ENCODE assay signal across 8 cellular contexts in the genomic region with DNA sequence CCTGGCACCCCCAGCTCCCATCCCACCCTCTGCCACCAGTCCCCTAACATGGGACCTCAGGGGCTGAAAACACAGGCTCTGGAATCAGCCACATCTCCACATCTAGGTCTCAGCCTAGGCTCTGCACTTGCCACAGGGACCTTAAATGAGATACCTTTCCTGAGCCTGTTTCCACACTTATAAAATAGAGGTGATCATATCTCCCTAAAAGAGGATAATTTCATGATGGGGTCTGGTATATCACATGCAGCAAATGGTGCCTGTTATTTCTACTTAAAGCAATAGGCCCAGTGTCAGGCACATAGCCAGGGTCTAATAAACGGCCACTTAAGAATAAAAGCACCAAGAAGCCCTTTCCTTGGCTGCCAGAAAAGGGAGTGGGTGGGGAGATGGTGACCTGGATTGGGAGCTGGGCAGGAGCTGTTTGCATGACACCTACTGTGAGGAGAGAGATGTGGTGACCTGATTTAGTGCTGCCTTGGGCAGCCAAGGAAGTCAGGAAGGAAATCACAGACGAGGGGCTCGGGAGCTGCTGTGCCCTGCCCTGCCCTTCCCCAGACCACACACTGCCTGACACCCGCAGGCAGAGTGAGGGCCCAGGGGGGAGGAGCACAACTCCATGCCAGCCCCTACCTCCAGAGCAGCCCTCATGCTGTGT.
DNase-seq lines count a peak whose midpoint lies in the region; ATAC-seq and TF ChIP-seq lines count a peak whose summit lies in the region.

No MANE protein-coding gene starts in this region.

- H3K27ac Mint-ChIP-seq in Caco-2 (ENCODE audit: unreplicated experiment), result peak overlapping the region; percentile 18
- peak overlapping the region; percentile 84 to 88 for H3K27ac Mint-ChIP-seq in natural killer cell treated with Interleukin-12 subunit alpha and Interleukin-12 subunit beta and Interleukin-15 and Interleukin-18, amount 100 ng/mL, for 72 hours

- CTCF ChIA-PET in Caco-2 (lab: Charles Lee), result no interaction called here

- no peaks in the 10 kb centered on the region for H3K27me3 ChIP-seq in Caco-2 (replicated peaks; ENCODE audit: control insufficient read depth, insufficient read depth, low read length)

- no peak for ATAC-seq in natural killer cell treated with Interleukin-12 subunit alpha and Interleukin-12 subunit beta and Interleukin-15 and Interleukin-18, amount 100 ng/mL, for 72 hours
- no peak for ATAC-seq in GM18909 (IDR thresholded peaks at IDR 0.05; ENCODE audit: poor library complexity, unreplicated experiment)

- peaks cover 15% of the 10 kb centered on the region for H3K4me1 Mint-ChIP-seq in Caco-2 (ENCODE audit: low read depth, unreplicated experiment)
- peaks cover 69 to 72% of the 10 kb centered on the region in 2 donors for H3K4me1 Mint-ChIP-seq in natural killer cell treated with Interleukin-12 subunit alpha and Interleukin-12 subunit beta and Interleukin-15 and Interleukin-18, amount 100 ng/mL, for 72 hours (ENCODE audit: low read depth in 2 of 2)

- DNase-seq in Caco-2, result no peak
- DNase-seq in NB4 (ENCODE audit: low read depth), result peak; percentile 33
- DNase-seq in caudate nucleus (lab: John Stamatoyannopoulos, UW), result peak in 2 of 61 donors; percentile 31 to 33
- DNase-seq in natural killer cell treated with Interleukin-12 subunit alpha and Interleukin-12 subunit beta and Interleukin-15 and Interleukin-18, amount 100 ng/mL, for 72 hours (ENCODE audit: low spot score), result no peak
- DNase-seq in NCI-H524 treated with DMSO at 0.1 percent for 48 hours (lab: John Stamatoyannopoulos, UW), result no peak
- DNase-seq in cortex of kidney (lab: John Stamatoyannopoulos, UW), result no peak
- DNase-seq in activated CD8-positive, alpha-beta memory T cell treated with anti-CD3 and anti-CD28 coated beads, Interleukin-2, amount 50 U/mL, for 4 hours, result no peak

- TF ChIP-seq CTCF in Caco-2 (IDR thresholded peaks at IDR 0.05; ENCODE audit: insufficient read depth in 1 of 2, low read depth in 1 of 2, low read length in 1 of 2, severe bottlenecking in 1 of 2, unreplicated experiment in 1 of 2), result no peak
- TF ChIP-seq CTCF in NB4 (IDR thresholded peaks at IDR 0.05; ENCODE audit: low read depth, low read length), result no peak

- no peaks in the 10 kb centered on the region for H3K27me3 Mint-ChIP-seq in Caco-2 (ENCODE audit: insufficient read depth, unreplicated experiment)
- H3K27me3 Mint-ChIP-seq in natural killer cell treated with Interleukin-12 subunit alpha and Interleukin-12 subunit beta and Interleukin-15 and Interleukin-18, amount 100 ng/mL, for 72 hours, result no peaks in the 10 kb centered on the region

- peak overlapping the region; percentile 93 for H3K27ac ChIP-seq in caudate nucleus (ENCODE audit: low read depth, low read length)

- intact Hi-C loops in Caco-2 (cut with micrococcal nuclease; ENCODE audit: unreplicated experiment), result no loop called here

- BruUV-seq in Caco-2 (replicated peaks; lab: Mats Ljungman, UMichigan), result no TSS peak

- no peaks in the 10 kb centered on the region for H3K36me3 Mint-ChIP-seq in Caco-2 (ENCODE audit: insufficient read depth, unreplicated experiment)
- H3K36me3 Mint-ChIP-seq in natural killer cell treated with Interleukin-12 subunit alpha and Interleukin-12 subunit beta and Interleukin-15 and Interleukin-18, amount 100 ng/mL, for 72 hours, result no peaks in the 10 kb centered on the region

- POLR2A ChIA-PET in Caco-2 (lab: Charles Lee), result no interaction called here

- H3K36me3 ChIP-seq in Caco-2 (ENCODE audit: control insufficient read depth, insufficient read depth, low read length), result no peaks in the 10 kb centered on the region

- TF ChIP-seq POLR2A in NB4 (IDR thresholded peaks at IDR 0.05; ENCODE audit: extremely low read depth, insufficient read length), result no peak

- no peaks in the 10 kb centered on the region for H3K9me3 Mint-ChIP-seq in Caco-2 (ENCODE audit: unreplicated experiment)
- H3K9me3 Mint-ChIP-seq in natural killer cell treated with Interleukin-12 subunit alpha and Interleukin-12 subunit beta and Interleukin-15 and Interleukin-18, amount 100 ng/mL, for 72 hours, result no peaks in the 10 kb centered on the region

- peak overlapping the region; percentile 63 for H3K4me3 Mint-ChIP-seq in Caco-2 (ENCODE audit: unreplicated experiment)
- peak overlapping the region; percentile 83 for H3K4me3 Mint-ChIP-seq in natural killer cell treated with Interleukin-12 subunit alpha and Interleukin-12 subunit beta and Interleukin-15 and Interleukin-18, amount 100 ng/mL, for 72 hours

- H3K4me1 ChIP-seq in Caco-2, result peaks cover 19% of the 10 kb centered on the region

- H3K9me3 ChIP-seq in Caco-2, result no peaks in the 10 kb centered on the region

- no peak overlapping the region for H3K4me3 ChIP-seq in Caco-2 (ENCODE audit: low read depth, low read length)
- no peak overlapping the region for H3K4me3 ChIP-seq in NB4 (ENCODE audit: low read depth, low read length)
